Comparison of ENCODE assay signal across 13 cellular contexts in genomic region chr10:92011560-92012214, GRCh38.
A peak's percentile ranks its signal among the peaks of the same experiment; 100 is the strongest.
DNase-seq lines count a peak whose midpoint lies in the region; ATAC-seq and TF ChIP-seq lines count a peak whose summit lies in the region.
"Had no signal": no experiment of that assay in that cellular context is flagged by ENCODE, and none has a peak within 500 bp of the region (broad histone marks: within the 10 kb centered on the region; RNA-seq: fewer than 3 reads in every experiment).

No MANE protein-coding gene starts in this region.

- no peak overlapping the region for H3K4me3 Mint-ChIP-seq in MCF 10A (ENCODE audit: unreplicated experiment)

- peaks cover 6% of the 10 kb centered on the region for H3K4me1 Mint-ChIP-seq in MCF 10A (ENCODE audit: insufficient read depth, unreplicated experiment)

- no peaks in the 10 kb centered on the region for H3K9me3 ChIP-seq in breast epithelium
- no peaks in the 10 kb centered on the region for H3K9me3 ChIP-seq in testis
- H3K9me3 ChIP-seq: heart right ventricle had no signal

- no TSS peak for BruUV-seq in MCF 10A (replicated peaks; lab: Mats Ljungman, UMichigan)

- H3K27ac ChIP-seq in breast epithelium = no peak overlapping the region
- no peak overlapping the region for H3K27ac ChIP-seq in testis
- H3K27ac ChIP-seq: C4-2B, heart right ventricle, VCaP had no signal

- H3K4me1 ChIP-seq in breast epithelium = no peaks in the 10 kb centered on the region
- no peaks in the 10 kb centered on the region for H3K4me1 ChIP-seq in testis
- H3K4me1 ChIP-seq: heart right ventricle had no signal

- ATAC-seq in GM19351 (IDR thresholded peaks at IDR 0.05; ENCODE audit: unreplicated experiment) = no peak
- ATAC-seq: heart right ventricle had no signal

- 85 to 87% methylated on average over 2 of the region's 2 CpGs for WGBS in testis, 2 donors

- H3K4me3 ChIP-seq in breast epithelium = no peak overlapping the region
- H3K4me3 ChIP-seq in testis = no peak overlapping the region
- H3K4me3 ChIP-seq: heart right ventricle had no signal

- TF ChIP-seq POLR2A in breast epithelium (IDR thresholded peaks at IDR 0.05) = no peak
- TF ChIP-seq POLR2A in testis (IDR thresholded peaks at IDR 0.05) = no peak

- TF ChIP-seq CTCF in MCF 10A (IDR thresholded peaks at IDR 0.05; ENCODE audit: unreplicated experiment) (no peak), breast epithelium (IDR thresholded peaks at IDR 0.05) (no peak), GM10266 (IDR thresholded peaks at IDR 0.05; ENCODE audit: control insufficient read depth, insufficient read depth, low read depth, missing control alignments) (no peak), testis (IDR thresholded peaks at IDR 0.05) (no peak)

- POLR2A ChIA-PET in MCF 10A (lab: Yijun Ruan, JAX) = interaction anchor here (1.0 kb wide), 1 partner anchor 227 kb away, joined by 3 read pairs; no protein-coding TSS in a partner anchor

- H3K9me3 Mint-ChIP-seq in MCF 10A (ENCODE audit: unreplicated experiment) = no peaks in the 10 kb centered on the region

- H3K27ac Mint-ChIP-seq in MCF 10A (ENCODE audit: low read depth, unreplicated experiment) = no peak overlapping the region

- H3K27me3 ChIP-seq in breast epithelium = no peaks in the 10 kb centered on the region
- H3K27me3 ChIP-seq in testis = no peaks in the 10 kb centered on the region
- H3K27me3 ChIP-seq: heart right ventricle had no signal

- H3K36me3 ChIP-seq in breast epithelium (peaks cover 7% of the 10 kb centered on the region), testis (ENCODE audit: low read depth, missing control alignments) (no peaks in the 10 kb centered on the region)

- H3K27me3 Mint-ChIP-seq in MCF 10A (ENCODE audit: insufficient read depth, unreplicated experiment) = no peaks in the 10 kb centered on the region

- peaks cover 42% of the 10 kb centered on the region for H3K36me3 Mint-ChIP-seq in MCF 10A (ENCODE audit: insufficient read depth, unreplicated experiment)

- intact Hi-C loops in MCF 10A (cut with micrococcal nuclease) = no loop called here
- intact Hi-C loops in breast epithelium (cut with DNase I; ENCODE audit: low total_unique reads) = no loop called here
- intact Hi-C loops in testis (cut with DNase I; ENCODE audit: low total_unique reads) = no loop called here

- CTCF ChIA-PET in MCF 10A (lab: Yijun Ruan, JAX) = interaction anchor here (0.6 kb wide), 2 partner anchors 32 to 675 kb away, joined by 3 to 4 read pairs; no protein-coding TSS in a partner anchor

- peak; percentile 73 for DNase-seq in MCF 10A (ENCODE audit: unreplicated experiment)
- no peak for DNase-seq in breast epithelium (ENCODE audit: low spot score in 2 of 2)
- DNase-seq in SW480 (ENCODE audit: low spot score) = peak; percentile 52
- peak; percentile 0 for DNase-seq in fibroblast of the conjunctiva (ENCODE audit: low read depth)
- no peak for DNase-seq in foreskin melanocyte
- DNase-seq in GM10266 (ENCODE audit: extremely low spot score) = no peak
- DNase-seq in testis = no peak
- DNase-seq: anterior cingulate cortex, heart right ventricle, NCI-H526 treated with DMSO at 0.1 percent for 48 hours had no signal

Comparison
In these comparisons a context has a peak if more than half of its experiments do, and no peak if none do; other contexts are left out.
1. DNase-seq: peak in MCF 10A (single experiment), SW480 (single experiment) and fibroblast of the conjunctiva (single experiment); none in breast epithelium (0 of 2), foreskin melanocyte (single experiment), GM10266 (single experiment) and testis (single experiment).